In genomic region chr2:237691908-237692600, GRCh38 we compare ENCODE assay signal across 8 cellular contexts.
DNase-seq lines count a peak whose midpoint lies in the region; ATAC-seq and TF ChIP-seq lines count a peak whose summit lies in the region.

No MANE protein-coding gene starts in this region.

- DNase-seq in COLO829 (ENCODE audit: low spot score) = peak; percentile 91
- DNase-seq in GM20000 (ENCODE audit: low spot score) = peak; percentile 98
- DNase-seq in HUDEP-2 (lab: John Stamatoyannopoulos, UW; ENCODE audit: unreplicated experiment in 76 of 76) = peak in 73 of 76 experiments; percentile 30 to 100 (median 90)
- peak; percentile 86 for DNase-seq in PC-3
- DNase-seq in activated T-cell treated with anti-CD3 and anti-CD28 coated beads, Interleukin-2, amount 50 U/mL, for 4 hours = peak; percentile 94
- DNase-seq in esophagus squamous epithelium (lab: John Stamatoyannopoulos, UW) = peak; percentile 85
- peak; percentile 84 to 97 (median 90) for DNase-seq in naive thymus-derived CD4-positive, alpha-beta T cell
- peak; percentile 96 for DNase-seq in stimulated activated naive CD8-positive, alpha-beta T cell treated with anti-CD3 and anti-CD28 coated beads, Interleukin-15, Interleukin-2, amounts not matched to agents 100 U/mL and 50 U/mL, for 24 hours

- H3K9me3 ChIP-seq in PC-3 (ENCODE audit: low read length) = no peaks in the 10 kb centered on the region
- no peaks in the 10 kb centered on the region for H3K9me3 ChIP-seq in esophagus squamous epithelium
- no peaks in the 10 kb centered on the region for H3K9me3 ChIP-seq in naive thymus-derived CD4-positive, alpha-beta T cell (ENCODE audit: control insufficient read depth in 2 of 3, low read length in 3 of 3)

- peak; percentile 59 for ATAC-seq in PC-3
- ATAC-seq in activated T-cell treated with anti-CD3 and anti-CD28 coated beads, Interleukin-2, amount 50 U/mL, for 4 hours = peak; percentile 65 to 70
- ATAC-seq in naive thymus-derived CD4-positive, alpha-beta T cell = peak; percentile 75
- peak; percentile 69 for ATAC-seq in stimulated activated naive CD8-positive, alpha-beta T cell treated with anti-CD3 and anti-CD28 coated beads, Interleukin-15, Interleukin-2, amounts not matched to agents 100 U/mL and 50 U/mL, for 24 hours

- peak overlapping the region; percentile 91 for H3K27ac ChIP-seq in PC-3 (ENCODE audit: low read length)
- H3K27ac ChIP-seq in esophagus squamous epithelium = peak overlapping the region; percentile 97 to 99 (median 99)
- peak overlapping the region; percentile 97 for H3K27ac ChIP-seq in naive thymus-derived CD4-positive, alpha-beta T cell (ENCODE audit: low read depth, low read length)

- H3K4me2 ChIP-seq in PC-3 (ENCODE audit: low read length) = peak overlapping the region; percentile 93

- H3K4me1 ChIP-seq in PC-3 (ENCODE audit: insufficient read depth, low read length) (peaks cover 68% of the 10 kb centered on the region), esophagus squamous epithelium (peaks cover 70 to 87% (median 72%) of the 10 kb centered on the region in 3 donors)
- peaks cover 61 to 63% of the 10 kb centered on the region in 2 donors for H3K4me1 ChIP-seq in naive thymus-derived CD4-positive, alpha-beta T cell (ENCODE audit: control insufficient read depth in 2 of 2, insufficient read depth in 2 of 2, low read length in 2 of 2)

- no peaks in the 10 kb centered on the region for H3K9me2 ChIP-seq in PC-3 (replicated peaks; ENCODE audit: low read length)

- H3K36me3 Mint-ChIP-seq in activated T-cell treated with anti-CD3 and anti-CD28 coated beads, Interleukin-2, amount 50 U/mL, for 4 hours (ENCODE audit: insufficient read depth) = peaks cover 3% of the 10 kb centered on the region
- H3K36me3 Mint-ChIP-seq in naive thymus-derived CD4-positive, alpha-beta T cell = peaks cover 0 to 15% (median 0%) of the 10 kb centered on the region in 5 donors

- no peak for TF ChIP-seq CTCF in GM20000 (IDR thresholded peaks at IDR 0.05; ENCODE audit: extremely low read depth, missing control alignments)
- no peak for TF ChIP-seq CTCF in PC-3 (conservative IDR thresholded peaks at IDR 0.05; ENCODE audit: low read depth, low read length)
- TF ChIP-seq CTCF in esophagus squamous epithelium (IDR thresholded peaks at IDR 0.05) = peak in 2 of 6 experiments; percentile 13 to 21

- peak overlapping the region; percentile 99 for H3K4me3 Mint-ChIP-seq in activated T-cell treated with anti-CD3 and anti-CD28 coated beads, Interleukin-2, amount 50 U/mL, for 4 hours
- peak overlapping the region; percentile 86 to 98 (median 92) for H3K4me3 Mint-ChIP-seq in naive thymus-derived CD4-positive, alpha-beta T cell

- no peaks in the 10 kb centered on the region for H3K9me3 Mint-ChIP-seq in activated T-cell treated with anti-CD3 and anti-CD28 coated beads, Interleukin-2, amount 50 U/mL, for 4 hours
- H3K9me3 Mint-ChIP-seq in naive thymus-derived CD4-positive, alpha-beta T cell = no peaks in the 10 kb centered on the region

- WGBS in esophagus squamous epithelium, 2 donors = no CpG with 5 or more reads among the region's 94 CpGs

- no peaks in the 10 kb centered on the region for H3K27me3 ChIP-seq in PC-3 (ENCODE audit: low read length)
- H3K27me3 ChIP-seq in esophagus squamous epithelium = no peaks in the 10 kb centered on the region
- H3K27me3 ChIP-seq in naive thymus-derived CD4-positive, alpha-beta T cell (ENCODE audit: control insufficient read depth in 2 of 2, insufficient read depth in 2 of 2, low read length in 2 of 2) = no peaks in the 10 kb centered on the region

- H3K4me3 ChIP-seq in PC-3 (ENCODE audit: low read length) (peak overlapping the region; percentile 94), esophagus squamous epithelium (peak overlapping the region; percentile 85 to 95 (median 92))
- peak overlapping the region; percentile 82 for H3K4me3 ChIP-seq in naive thymus-derived CD4-positive, alpha-beta T cell (ENCODE audit: low read length)

- peaks cover 10% of the 10 kb centered on the region for H3F3A ChIP-seq in PC-3 (ENCODE audit: low read length, unreplicated experiment)

- intact Hi-C loops in PC-3 (cut with micrococcal nuclease) = loop anchor here (2.0 to 10.0 kb wide), 3 partner anchors 53 to 205 kb away; partner anchors contain the start of genes MLPH and RAMP1
- intact Hi-C loops in esophagus squamous epithelium (cut with DNase I) = no loop called here
- intact Hi-C loops in naive thymus-derived CD4-positive, alpha-beta T cell (cut with micrococcal nuclease) = loop anchor here (1.0 to 10.0 kb wide), 11 partner anchors 8 to 1710 kb away; partner anchors contain the start of genes PER2 (in 2 of the 2), SCLY (in 2 of the 2), UBE2F (in 2 of the 2) and HDAC4 (in 1 of the 2)

- CTCF ChIA-PET in PC-3 (lab: Charles Lee) = interaction anchor here (0.8 kb wide), 1 partner anchor 53 kb away, joined by 3 read pairs; no protein-coding TSS in a partner anchor
- CTCF ChIA-PET in naive thymus-derived CD4-positive, alpha-beta T cell (lab: Charles Lee) = interaction anchor here (1.1 to 11.8 kb wide), 3 partner anchors 17 to 52 kb away, joined by 3 to 111 read pairs (median 43); no protein-coding TSS in a partner anchor

- peak in 3 of 4 donors; percentile 79 to 94 (median 94) for TF ChIP-seq POLR2A in esophagus squamous epithelium (IDR thresholded peaks at IDR 0.05)

- H3K27me3 Mint-ChIP-seq in activated T-cell treated with anti-CD3 and anti-CD28 coated beads, Interleukin-2, amount 50 U/mL, for 4 hours (ENCODE audit: low read depth) = no peaks in the 10 kb centered on the region
- H3K27me3 Mint-ChIP-seq in naive thymus-derived CD4-positive, alpha-beta T cell = no peaks in the 10 kb centered on the region

- POLR2A ChIA-PET in PC-3 (lab: Charles Lee; ENCODE audit: unreplicated experiment) = no interaction called here
- POLR2A ChIA-PET in naive thymus-derived CD4-positive, alpha-beta T cell (lab: Charles Lee) = interaction anchor here (0.7 to 12.7 kb wide), 4 partner anchors 13 to 66 kb away, joined by 3 to 349 read pairs (median 44); no protein-coding TSS in a partner anchor

- peaks cover 34% of the 10 kb centered on the region for H4K20me1 ChIP-seq in PC-3 (ENCODE audit: low read length)

- peaks cover 76% of the 10 kb centered on the region for H3K4me1 Mint-ChIP-seq in activated T-cell treated with anti-CD3 and anti-CD28 coated beads, Interleukin-2, amount 50 U/mL, for 4 hours (ENCODE audit: low read depth)
- H3K4me1 Mint-ChIP-seq in naive thymus-derived CD4-positive, alpha-beta T cell = peaks cover 59 to 86% (median 74%) of the 10 kb centered on the region in 7 donors

- H3K79me2 ChIP-seq in PC-3 (ENCODE audit: low read length) = peaks cover 53% of the 10 kb centered on the region

- H3K9ac ChIP-seq in PC-3 (ENCODE audit: low read length) = peak overlapping the region; percentile 99

- peak overlapping the region; percentile 49; the same call in 1 of the 2 replicates for H2AFZ ChIP-seq in PC-3 (ENCODE audit: low read length)

- no TSS peak for BruUV-seq in PC-3 (replicated peaks; lab: Mats Ljungman, UMichigan)

- peak overlapping the region; percentile 89 to 98 (median 94) for H3K27ac Mint-ChIP-seq in naive thymus-derived CD4-positive, alpha-beta T cell

- no peaks in the 10 kb centered on the region for H3K36me3 ChIP-seq in PC-3 (ENCODE audit: low read depth, low read length)
- no peaks in the 10 kb centered on the region for H3K36me3 ChIP-seq in esophagus squamous epithelium
- H3K36me3 ChIP-seq in naive thymus-derived CD4-positive, alpha-beta T cell (ENCODE audit: control insufficient read depth in 2 of 3, insufficient read depth in 3 of 3, low read length in 3 of 3) = peaks cover 0 to 9% (median 0%) of the 10 kb centered on the region in 3 experiments

Comparison
In these comparisons a context has a peak if more than half of its experiments do, and no peak if none do; other contexts are left out.
1. Peak in every context shown above with its lines: DNase-seq, ATAC-seq, H3K4me3 ChIP-seq and H3K27ac ChIP-seq.